Comparison of ENCODE assay signal across 20 cellular contexts in the genomic region with DNA sequence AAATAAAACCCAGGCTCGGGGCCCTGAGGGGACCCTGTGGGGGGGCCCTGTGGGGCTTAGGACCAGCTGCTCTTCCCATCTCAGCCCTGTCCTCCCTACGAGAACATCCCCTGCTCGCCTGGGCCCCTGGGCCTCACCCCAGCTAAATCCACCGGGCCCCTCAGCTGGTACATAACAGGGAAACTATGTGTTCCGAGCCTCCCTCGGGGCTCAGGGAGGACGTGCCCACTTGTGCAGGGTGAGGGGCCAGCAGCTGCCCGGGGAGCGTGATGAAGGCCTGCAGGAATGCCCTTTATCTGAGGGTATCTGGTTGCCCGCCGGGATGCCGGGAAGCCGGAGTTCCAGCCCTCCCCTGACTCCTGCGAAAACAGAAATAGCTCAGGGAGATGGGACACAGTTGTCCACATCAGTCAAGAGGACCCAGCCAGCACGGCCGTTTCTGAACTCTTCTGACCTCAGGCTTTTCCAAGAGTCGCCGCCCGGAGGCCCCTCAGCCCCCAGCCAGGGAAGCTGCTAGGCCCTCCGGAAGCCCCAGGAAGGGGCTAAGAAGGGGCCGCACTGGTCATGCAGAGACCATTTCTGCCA. TPM values are rescaled to one million over a fixed set of nuclear protein-coding genes. Genes with fewer than 3 reads are reported as not detected.
DNase-seq lines count a peak whose midpoint lies in the region; ATAC-seq and TF ChIP-seq lines count a peak whose summit lies in the region.
"Had no signal": no experiment of that assay in that cellular context is flagged by ENCODE, and none has a peak within 500 bp of the region (broad histone marks: within the 10 kb centered on the region; RNA-seq: fewer than 3 reads in every experiment).

No MANE protein-coding gene starts in this region.

- TF ChIP-seq POLR2A in sigmoid colon (IDR thresholded peaks at IDR 0.05): no peak

- no peaks in the 10 kb centered on the region for H3K9me3 ChIP-seq in mesodermal cell (ENCODE audit: control insufficient read depth, low read length)
- H3K9me3 ChIP-seq in sigmoid colon: no peaks in the 10 kb centered on the region
- H3K9me3 ChIP-seq: BE2C, HAP-1, Peyer's patch, SJSA1 had no signal

- no peaks in the 10 kb centered on the region for H3K36me3 ChIP-seq in mesodermal cell (ENCODE audit: control insufficient read depth, insufficient read depth, low read length)
- H3K36me3 ChIP-seq in sigmoid colon: no peaks in the 10 kb centered on the region
- H3K36me3 ChIP-seq: BE2C, HAP-1, Peyer's patch, SJSA1 had no signal

- H3K4me1 ChIP-seq in mesodermal cell (ENCODE audit: control insufficient read depth, insufficient read depth, low read length, poor library complexity, severe bottlenecking) (no peaks in the 10 kb centered on the region), sigmoid colon (no peaks in the 10 kb centered on the region)
- H3K4me1 ChIP-seq: BE2C, HAP-1, Peyer's patch, SJSA1 had no signal

- DNase-seq in LHCN-M2 (ENCODE audit: low read depth) (peak; percentile 91), cardiac septum (ENCODE audit: low spot score) (peak; percentile 64), sigmoid colon (peak; percentile 10)
- DNase-seq: BE2C, DND-41, KG1, NCI-H1105 treated with DMSO at 0.1 percent for 48 hours, NCI-H2081 treated with DMSO at 0.1 percent for 48 hours, NCI-H2171 treated with DMSO at 0.1 percent for 48 hours, NCI-H524 treated with DMSO at 0.1 percent for 48 hours, NCI-H82, Peyer's patch had no signal

- H3K4me3 ChIP-seq in mesodermal cell (ENCODE audit: extremely low read depth, insufficient read depth, low read length, poor library complexity, severe bottlenecking): no peak overlapping the region
- no peak overlapping the region for H3K4me3 ChIP-seq in sigmoid colon
- H3K4me3 ChIP-seq: GM23338, HAP-1, Peyer's patch, SJSA1 had no signal

- TF ChIP-seq CTCF in sigmoid colon (IDR thresholded peaks at IDR 0.05): no peak

- no CpG with 5 or more reads among the region's 21 CpGs for WGBS in mesodermal cell (ENCODE audit: insufficient coverage in 2 of 2), 2 experiments
- WGBS in sigmoid colon, 2 donors: 67 to 73% methylated on average over 5 to 8 of the region's 21 CpGs

- H3K27ac ChIP-seq in mesodermal cell (ENCODE audit: low read depth, low read length, severe bottlenecking): peak overlapping the region; percentile 29
- H3K27ac ChIP-seq in sigmoid colon: no peak overlapping the region
- H3K27ac ChIP-seq: Peyer's patch, SJSA1 had no signal

- H3K27me3 ChIP-seq in sigmoid colon: no peaks in the 10 kb centered on the region
- H3K27me3 ChIP-seq: BE2C, Peyer's patch, SJSA1 had no signal

- intact Hi-C loops in cardiac septum (cut with DNase I): no loop called here
- intact Hi-C loops in sigmoid colon (cut with DNase I): no loop called here

- no peak for ATAC-seq in HG02610 (IDR thresholded peaks at IDR 0.05; ENCODE audit: unreplicated experiment)
- ATAC-seq in GM19452 (IDR thresholded peaks at IDR 0.05; ENCODE audit: unreplicated experiment): no peak
- no peak for ATAC-seq in GM18870 (IDR thresholded peaks at IDR 0.05; ENCODE audit: unreplicated experiment)

- no peak for TF ChIP-seq EP300 in sigmoid colon (IDR thresholded peaks at IDR 0.05)

RNA-seq across cellular contexts. Expression of a gene that starts 20.6 kb away (rescaled TPM):
- 191 and 219 TPM in 2 replicates for total RNA-seq in LHCN-M2 (2014; rRNA removed)
- 171 TPM for polyA plus RNA-seq in LHCN-M2 (2012)
- 85.0 TPM for total RNA-seq in cardiac septum
- 97.7 TPM for polyA plus RNA-seq in mesodermal cell (2013, experiment 1 of 2)
- polyA plus RNA-seq in mesodermal cell (2013, experiment 2 of 2): 96.3 TPM
- total RNA-seq in sigmoid colon: 100 to 1,000 TPM in 1 of 4 donors, 10 to 100 TPM in 3; 61.2 to 132 (median 73.3) TPM
- polyA plus RNA-seq in sigmoid colon: 100 to 1,000 TPM in 2 of 3 donors, 10 to 100 TPM in 1; 63.3 to 189 (median 132) TPM

RNA-seq across cellular contexts. Expression of a gene that starts 29.9 kb away (rescaled TPM):
- total RNA-seq in LHCN-M2 (2014; rRNA removed) (4,327 and 6,113 TPM in 2 replicates), cardiac septum (656 TPM), sigmoid colon (100 to 1,000 TPM in 2 of 4 donors, 10 to 100 TPM in 2; 67.6 to 349 (median 142) TPM)
- 6,474 TPM for polyA plus RNA-seq in LHCN-M2 (2012)
- polyA plus RNA-seq in mesodermal cell (2013, experiment 1 of 2): 3,670 TPM
- polyA plus RNA-seq in mesodermal cell (2013, experiment 2 of 2): 4,582 TPM
- 10 to 100 TPM in 2 of 3 donors, 1 to 10 TPM in 1; 9.9 to 59.4 (median 38.4) TPM for polyA plus RNA-seq in sigmoid colon
- total RNA-seq: SJSA1 had no signal

RNA-seq across cellular contexts. Expression of a gene that starts 48.2 kb away (rescaled TPM):
- total RNA-seq in LHCN-M2 (2014; rRNA removed) (1.9 TPM in 1 of 2 replicates, not detected in the other), cardiac septum (41.5 TPM), sigmoid colon (10 to 100 TPM in 1 of 4 donors, 1 to 10 TPM in 2, not detected in 1; 4.3 to 17.2 (median 4.4) TPM)
- 0.11 TPM for polyA plus RNA-seq in LHCN-M2 (2012)
- 1.1 TPM for polyA plus RNA-seq in mesodermal cell (2013, experiment 1 of 2)
- polyA plus RNA-seq in mesodermal cell (2013, experiment 2 of 2): 0.66 TPM
- polyA plus RNA-seq in sigmoid colon: 1 to 10 TPM; 1.2 to 8.4 (median 2.3) TPM
- total RNA-seq: G401, GM23338 had no signal
- polyA plus RNA-seq: GM23338 had no signal

Comparison
In these comparisons a context has a peak if more than half of its experiments do, and no peak if none do; other contexts are left out.
1. DNase-seq: peak in every context shown above with its lines; median percentile 91 in LHCN-M2; 64 in cardiac septum; 10 in sigmoid colon.